10 cellular contexts compared by ENCODE assay signal in the genomic region with DNA sequence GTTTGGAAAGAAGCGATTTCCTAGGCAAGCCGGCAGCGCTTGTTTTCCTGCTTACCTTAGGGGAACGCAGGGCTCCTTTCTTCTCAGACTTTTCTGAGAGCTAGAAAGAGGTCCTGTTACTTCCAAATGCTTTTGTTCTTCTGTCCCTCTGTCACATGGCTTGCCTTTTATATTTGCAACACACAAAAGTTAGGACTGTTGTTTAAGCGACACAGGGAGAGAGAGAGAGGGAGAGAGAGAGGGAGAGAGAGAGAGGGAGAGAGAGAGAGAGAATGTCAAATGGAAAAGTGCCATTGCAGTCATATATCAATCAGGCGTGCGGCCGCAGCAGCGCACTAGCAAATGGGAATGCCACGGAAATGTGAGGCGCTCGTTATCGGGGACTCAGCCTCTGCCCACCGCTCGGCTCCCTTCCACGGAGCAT. TPM values are rescaled to one million over a fixed set of nuclear protein-coding genes. Genes with fewer than 3 reads are reported as not detected.
A peak's percentile ranks its signal among the peaks of the same experiment; 100 is the strongest.
DNase-seq lines count a peak whose midpoint lies in the region; ATAC-seq and TF ChIP-seq lines count a peak whose summit lies in the region.
"Had no signal": no experiment of that assay in that cellular context is flagged by ENCODE, and none has a peak within 500 bp of the region (broad histone marks: within the 10 kb centered on the region; RNA-seq: fewer than 3 reads in every experiment).

A gene with protein sequence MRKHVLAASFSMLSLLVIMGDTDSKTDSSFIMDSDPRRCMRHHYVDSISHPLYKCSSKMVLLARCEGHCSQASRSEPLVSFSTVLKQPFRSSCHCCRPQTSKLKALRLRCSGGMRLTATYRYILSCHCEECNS (minus strand): TSS at position 142 of the 424 bp plus-strand sequence. CDS start 14,745 bp downstream, outside the sequence.

- peaks cover 13% of the 10 kb centered on the region for H3K27me3 Mint-ChIP-seq in activated naive CD8-positive, alpha-beta T cell

- H3K36me3 ChIP-seq in H7 (replicated peaks; ENCODE audit: control insufficient read depth, insufficient read depth, low read length), result no peaks in the 10 kb centered on the region
- H3K36me3 ChIP-seq in iPS DF 6.9 (ENCODE audit: control insufficient read depth, insufficient read depth, low read length), result no peaks in the 10 kb centered on the region
- no peaks in the 10 kb centered on the region for H3K36me3 ChIP-seq in sigmoid colon
- H3K36me3 ChIP-seq: pancreas had no signal

- peak within 1 kb of the TSS; percentile 83 for H3K4me3 Mint-ChIP-seq in activated naive CD8-positive, alpha-beta T cell

- intact Hi-C loops in sigmoid colon (cut with DNase I), result no loop called here

- no peak for DNase-seq in H7
- no peak for DNase-seq in iPS DF 6.9 (ENCODE audit: low read depth, low spot score)
- no peak for DNase-seq in sigmoid colon
- DNase-seq: pancreas had no signal

- no CpG with 5 or more reads among the region's 16 CpGs for WGBS in iPS DF 6.9 (ENCODE audit: insufficient coverage, insufficient read length)
- 1 to 2% methylated on average over 16 of the region's 16 CpGs for WGBS in sigmoid colon, 2 donors

- H3K27ac Mint-ChIP-seq in activated naive CD8-positive, alpha-beta T cell, result no peak within 1 kb of the TSS

- peaks cover 13% of the 10 kb centered on the region for H3K4me1 Mint-ChIP-seq in activated naive CD8-positive, alpha-beta T cell (ENCODE audit: low read depth)

- H3K4me3 ChIP-seq in H7 (ENCODE audit: insufficient read depth, low read depth, low read length), result peak within 1 kb of the TSS; percentile 1; the same call in 1 of the 2 replicates
- H3K4me3 ChIP-seq in iPS DF 6.9 (ENCODE audit: low read length), result peak within 1 kb of the TSS; percentile 18; the same call in 1 of the 2 replicates
- H3K4me3 ChIP-seq in sigmoid colon, result peak within 1 kb of the TSS; percentile 7 to 36 (median 32)
- H3K4me3 ChIP-seq: SK-N-MC had no signal

- TF ChIP-seq POLR2A in sigmoid colon (IDR thresholded peaks at IDR 0.05), result no peak
- no peak for TF ChIP-seq POLR2A in GM18505 (IDR thresholded peaks at IDR 0.05; ENCODE audit: borderline replicate concordance, extremely low read depth, insufficient read depth, insufficient read length)

- H3K36me3 Mint-ChIP-seq in activated naive CD8-positive, alpha-beta T cell, result no peaks in the 10 kb centered on the region

- H3K27me3 ChIP-seq in H7 (ENCODE audit: control insufficient read depth, insufficient read depth, low read length) (no peaks in the 10 kb centered on the region; the same call in 1 of the 2 replicates), iPS DF 6.9 (ENCODE audit: control insufficient read depth, insufficient read depth, low read length) (no peaks in the 10 kb centered on the region), sigmoid colon (no peaks in the 10 kb centered on the region)

- TF ChIP-seq EP300 in sigmoid colon (IDR thresholded peaks at IDR 0.05), result no peak

- no peak for TF ChIP-seq CTCF in sigmoid colon (IDR thresholded peaks at IDR 0.05)

- no peak for ATAC-seq in GM18909 (IDR thresholded peaks at IDR 0.05; ENCODE audit: poor library complexity, unreplicated experiment)
- ATAC-seq in GM18505 (IDR thresholded peaks at IDR 0.05; ENCODE audit: unreplicated experiment), result no peak
- no peak for ATAC-seq in HG02610 (IDR thresholded peaks at IDR 0.05; ENCODE audit: unreplicated experiment)
- ATAC-seq in GM18907 (IDR thresholded peaks at IDR 0.05; ENCODE audit: unreplicated experiment), result no peak

- no peaks in the 10 kb centered on the region for H3K9me3 Mint-ChIP-seq in activated naive CD8-positive, alpha-beta T cell (ENCODE audit: low read depth)

- no peak within 1 kb of the TSS for H3K27ac ChIP-seq in iPS DF 6.9 (ENCODE audit: low read length)
- no peak within 1 kb of the TSS for H3K27ac ChIP-seq in sigmoid colon
- H3K27ac ChIP-seq: pancreas, SK-N-MC had no signal

- H3K9me3 ChIP-seq in iPS DF 6.9 (ENCODE audit: control insufficient read depth, insufficient read depth, low read length) (no peaks in the 10 kb centered on the region), sigmoid colon (no peaks in the 10 kb centered on the region)
- H3K9me3 ChIP-seq: pancreas had no signal

- H3K4me1 ChIP-seq in iPS DF 6.9 (ENCODE audit: control insufficient read depth, insufficient read depth, low read length) (peaks cover 6% of the 10 kb centered on the region; the same call in 1 of the 2 replicates), sigmoid colon (peaks cover 0 to 9% (median 0%) of the 10 kb centered on the region in 4 donors)
- H3K4me1 ChIP-seq: pancreas had no signal

RNA-seq across cellular contexts. Expression of the gene that starts here (rescaled TPM):
- not detected in 2 replicates for total RNA-seq in H7 (2014; rRNA removed; shearing (Covaris generic))
- total RNA-seq in sigmoid colon, result under 1 TPM in 1 of 4 donors, not detected in 3; 0.36 TPM
- under 1 TPM in 1 of 3 donors, not detected in 2; 0.29 TPM for polyA plus RNA-seq in sigmoid colon
- total RNA-seq: pancreas had no signal
- polyA plus RNA-seq: pancreas had no signal
